ENCODE assay signal across 8 cellular contexts in the genomic region with DNA sequence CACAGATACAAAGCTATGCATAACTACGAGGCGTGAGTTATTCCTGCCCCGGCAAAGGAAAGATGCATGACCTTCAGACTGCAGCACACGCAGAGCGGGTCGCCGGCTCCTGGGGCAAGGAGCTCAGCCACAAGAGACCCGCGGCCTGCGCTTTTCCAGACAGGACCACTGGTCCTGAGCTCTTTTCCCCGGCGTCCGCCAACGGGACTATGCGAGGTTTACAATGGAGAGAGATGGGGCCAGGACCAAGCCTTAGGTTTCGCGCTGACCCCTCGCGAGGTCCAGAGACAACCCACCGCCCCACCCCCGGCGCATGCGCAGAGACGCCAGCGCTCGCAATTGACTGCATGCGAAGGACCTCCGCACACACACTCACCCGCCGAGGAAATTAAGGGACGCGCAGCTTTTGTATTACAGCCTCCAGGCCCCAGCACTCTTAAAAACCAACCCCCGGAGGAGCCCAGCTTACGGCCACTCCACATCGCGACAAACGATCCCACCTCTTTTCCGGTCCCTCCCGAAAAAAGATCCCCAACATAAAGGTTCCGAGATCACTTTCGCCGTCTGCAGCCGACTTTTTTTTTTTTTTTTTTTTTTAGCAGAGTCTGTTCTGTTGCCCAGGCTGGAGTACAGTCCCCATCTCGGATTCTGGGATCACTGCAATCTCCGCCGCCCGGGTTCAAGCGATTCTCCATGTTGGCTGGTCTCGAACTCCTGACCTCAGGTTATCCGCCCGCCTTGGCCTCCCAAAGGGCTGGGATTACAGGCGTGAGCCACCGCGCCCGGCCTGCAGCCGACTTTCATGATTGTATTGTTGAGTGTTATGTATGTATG. TPM values are rescaled to one million over a fixed set of nuclear protein-coding genes. Genes with fewer than 3 reads are reported as not detected.
A peak's percentile ranks its signal among the peaks of the same experiment; 100 is the strongest.
DNase-seq lines count a peak whose midpoint lies in the region; ATAC-seq and TF ChIP-seq lines count a peak whose summit lies in the region.

A gene with protein sequence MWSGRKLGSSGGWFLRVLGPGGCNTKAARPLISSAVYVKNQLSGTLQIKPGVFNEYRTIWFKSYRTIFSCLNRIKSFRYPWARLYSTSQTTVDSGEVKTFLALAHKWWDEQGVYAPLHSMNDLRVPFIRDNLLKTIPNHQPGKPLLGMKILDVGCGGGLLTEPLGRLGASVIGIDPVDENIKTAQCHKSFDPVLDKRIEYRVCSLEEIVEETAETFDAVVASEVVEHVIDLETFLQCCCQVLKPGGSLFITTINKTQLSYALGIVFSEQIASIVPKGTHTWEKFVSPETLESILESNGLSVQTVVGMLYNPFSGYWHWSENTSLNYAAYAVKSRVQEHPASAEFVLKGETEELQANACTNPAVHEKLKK (minus strand): TSS at position 498 of the 834 bp plus-strand sequence. CDS start 16 bp downstream, at position 482.

- ATAC-seq in SK-N-SH treated with all-trans-retinoic acid at 6 μM for 48 hours = peak; percentile 93

- H3K27ac ChIP-seq in thymus (ENCODE audit: low read depth) = peak within 1 kb of the TSS; percentile 64

- H3K4me3 ChIP-seq in HAP-1 (peak within 1 kb of the TSS; percentile 66), MG63 (peak within 1 kb of the TSS; percentile 80), thymus (ENCODE audit: low read length) (peak within 1 kb of the TSS; percentile 80)

- no peaks in the 10 kb centered on the region for H3K9me3 ChIP-seq in HAP-1
- no peaks in the 10 kb centered on the region; the same call in 1 of the 2 replicates for H3K9me3 ChIP-seq in MG63
- H3K9me3 ChIP-seq in thymus (ENCODE audit: control insufficient read depth) = no peaks in the 10 kb centered on the region

- peak within 1 kb of the TSS; percentile 95 for H3K4me3 Mint-ChIP-seq in activated naive CD8-positive, alpha-beta T cell
- peak within 1 kb of the TSS; percentile 97 for H3K4me3 Mint-ChIP-seq in osteocyte (ENCODE audit: unreplicated experiment)

- no peaks in the 10 kb centered on the region for H3K9me3 Mint-ChIP-seq in activated naive CD8-positive, alpha-beta T cell (ENCODE audit: low read depth)
- no peaks in the 10 kb centered on the region for H3K9me3 Mint-ChIP-seq in osteocyte (ENCODE audit: unreplicated experiment)

- H3K4me1 Mint-ChIP-seq in activated naive CD8-positive, alpha-beta T cell (ENCODE audit: low read depth) = peaks cover 19% of the 10 kb centered on the region
- peaks cover 11% of the 10 kb centered on the region for H3K4me1 Mint-ChIP-seq in osteocyte (ENCODE audit: unreplicated experiment)

- peak; percentile 95 for DNase-seq in GM03348 (ENCODE audit: low spot score)
- DNase-seq in HAP-1 (ENCODE audit: low spot score in 2 of 2) = peak; percentile 81 to 92
- peak; percentile 85 for DNase-seq in MG63
- DNase-seq in head of caudate nucleus = peak; percentile 50 to 90 (median 76)
- DNase-seq in osteocyte (ENCODE audit: extremely low spot score, unreplicated experiment) = peak; percentile 94

- no peak for TF ChIP-seq CTCF in osteocyte (IDR thresholded peaks at IDR 0.05)

- H3K27me3 Mint-ChIP-seq in activated naive CD8-positive, alpha-beta T cell = no peaks in the 10 kb centered on the region
- H3K27me3 Mint-ChIP-seq in osteocyte (ENCODE audit: unreplicated experiment) = no peaks in the 10 kb centered on the region

- H3K27me3 ChIP-seq in HAP-1 (ENCODE audit: low read depth) (no peaks in the 10 kb centered on the region), MG63 (no peaks in the 10 kb centered on the region), thymus (ENCODE audit: control insufficient read depth, insufficient read depth) (no peaks in the 10 kb centered on the region)

- 14% methylated on average over 56 of the region's 56 CpGs for WGBS in thymus

- H3K36me3 ChIP-seq in HAP-1 (replicated peaks) (peaks cover 8% of the 10 kb centered on the region), MG63 (peaks cover 5% of the 10 kb centered on the region), thymus (ENCODE audit: control insufficient read depth, insufficient read depth) (no peaks in the 10 kb centered on the region)

- intact Hi-C loops in head of caudate nucleus (cut with DNase I) = loop anchor here (2.0 kb wide), 1 partner anchor 31 kb away; a partner anchor contains a TSS

- H3K4me1 ChIP-seq in HAP-1 = no peaks in the 10 kb centered on the region; the same call in 1 of the 2 replicates
- H3K4me1 ChIP-seq in thymus (ENCODE audit: control insufficient read depth, insufficient read depth, low read length) = peaks cover 3% of the 10 kb centered on the region

- no peaks in the 10 kb centered on the region for H3K36me3 Mint-ChIP-seq in activated naive CD8-positive, alpha-beta T cell
- peaks cover 5% of the 10 kb centered on the region for H3K36me3 Mint-ChIP-seq in osteocyte (ENCODE audit: unreplicated experiment)

- in situ Hi-C loops in HAP-1 (cut with MboI; ENCODE audit: low sequenced_read_pairs) = no loop called here

- peak within 1 kb of the TSS; percentile 93 for H3K27ac Mint-ChIP-seq in activated naive CD8-positive, alpha-beta T cell
- peak within 1 kb of the TSS; percentile 99 for H3K27ac Mint-ChIP-seq in osteocyte (ENCODE audit: unreplicated experiment)

TF ChIP-seq in SK-N-SH treated with all-trans-retinoic acid at 6 μM for 48 hours, 23 proteins besides CTCF, POLR2A, EP300 and RAD21:
- TF ChIP-seq CSDC2 (CRISPR knock-in tag; IDR thresholded peaks at IDR 0.05) (no peak), OSR1 (CRISPR knock-in tag; IDR thresholded peaks at IDR 0.05) (no peak), ARNTL (CRISPR knock-in tag; IDR thresholded peaks at IDR 0.05; ENCODE audit: borderline replicate concordance, low read depth) (no peak), BACH2 (CRISPR knock-in tag; IDR thresholded peaks at IDR 0.05; ENCODE audit: borderline replicate concordance) (no peak), ZFP3 (CRISPR knock-in tag; IDR thresholded peaks at IDR 0.05) (no peak)

RNA-seq across cellular contexts. Expression of the gene that starts here (rescaled TPM):
- total RNA-seq in MG63 (2014; rRNA removed; shearing (Covaris generic); ENCODE audit: low replicate concordance) = 5.6 and 15.5 TPM in 2 replicates
- 4.8 and 4.9 TPM in 2 replicates for total RNA-seq in osteocyte
- polyA plus RNA-seq in thymus = 16.9 TPM

Comparison
In these comparisons a context has a peak if more than half of its experiments do, and no peak if none do; other contexts are left out.
1. Peak in every context shown above with its lines: DNase-seq, ATAC-seq, H3K4me3 ChIP-seq and H3K27ac ChIP-seq.